In genomic region chrX:133454525-133455323, GRCh38 we compare ENCODE assay signal across 25 cellular contexts. TPM values are rescaled to one million over a fixed set of nuclear protein-coding genes. Genes with fewer than 3 reads are reported as not detected.
DNase-seq lines count a peak whose midpoint lies in the region; ATAC-seq and TF ChIP-seq lines count a peak whose summit lies in the region.
"Had no signal": no experiment of that assay in that cellular context is flagged by ENCODE, and none has a peak within 500 bp of the region (broad histone marks: within the 10 kb centered on the region; RNA-seq: fewer than 3 reads in every experiment).

No MANE protein-coding gene starts in this region.

- H3K27ac ChIP-seq in H9 (ENCODE audit: insufficient read length, low read depth, low read length) (peak overlapping the region; percentile 76), mesendoderm (ENCODE audit: low read depth, low read length) (no peak overlapping the region), GM23248 (no peak overlapping the region), vagina (no peak overlapping the region)
- H3K27ac ChIP-seq: KMS-11, PC-9, SJSA1 had no signal

- H3K79me1 ChIP-seq in H9 (ENCODE audit: insufficient read depth, low read depth, low read length, poor library complexity, severe bottlenecking) = no peaks in the 10 kb centered on the region
- no peaks in the 10 kb centered on the region for H3K79me1 ChIP-seq in mesendoderm (ENCODE audit: low read length)

- no peaks in the 10 kb centered on the region for H3K9me3 ChIP-seq in H9 (ENCODE audit: control insufficient read depth, low read depth, low read length)
- H3K9me3 ChIP-seq in GM23248 (ENCODE audit: low read depth) = no peaks in the 10 kb centered on the region
- no peaks in the 10 kb centered on the region for H3K9me3 ChIP-seq in vagina
- H3K9me3 ChIP-seq: HAP-1, SJSA1 had no signal

- no peak overlapping the region for H4K91ac ChIP-seq in H9 (ENCODE audit: insufficient read length, low read depth, low read length)

- CTCF ChIA-PET in WTC11 (lab: Charles Lee) = interaction anchor here (0.6 to 1.1 kb wide), 2 partner anchors 110 to 409 kb away, joined by 3 read pairs; no protein-coding TSS in a partner anchor

- H2BK5ac ChIP-seq in H9 (ENCODE audit: insufficient read length, low read length) (peak overlapping the region; percentile 30), mesendoderm (ENCODE audit: low read length) (no peak overlapping the region)

- POLR2A ChIA-PET in WTC11 (lab: Charles Lee) = interaction anchor here (0.7 to 1.8 kb wide), 2 partner anchors 9 to 40 kb away, joined by 3 to 5 read pairs; no protein-coding TSS in a partner anchor

- H3K23ac ChIP-seq in H9 (ENCODE audit: insufficient read length, low read depth, low read length) = no peak overlapping the region
- H3K23ac ChIP-seq in mesendoderm (ENCODE audit: low read length) = no peak overlapping the region

- no peak for TF ChIP-seq POLR2A in vagina (IDR thresholded peaks at IDR 0.05)

- H3K56ac ChIP-seq in H9 (ENCODE audit: insufficient read length, low read depth, low read length) (no peak overlapping the region), mesendoderm (ENCODE audit: low read length) (peak overlapping the region; percentile 59)

- no peaks in the 10 kb centered on the region for H3F3A ChIP-seq in GM23248 (ENCODE audit: insufficient read depth)

- H3K79me2 ChIP-seq in H9 (ENCODE audit: insufficient read depth, low read length) (no peaks in the 10 kb centered on the region), mesendoderm (ENCODE audit: control insufficient read depth, insufficient read depth, low read length) (no peaks in the 10 kb centered on the region), GM23248 (ENCODE audit: insufficient read depth) (no peaks in the 10 kb centered on the region)

- H3K27ac Mint-ChIP-seq in H9 (peak overlapping the region; percentile 82 to 99 (median 87)), WTC11 (peak overlapping the region; percentile 95)
- H3K27ac Mint-ChIP-seq: CD4-positive, alpha-beta memory T cell; HFFc6 had no signal

- H3K27me3 Mint-ChIP-seq in H9 (ENCODE audit: low read depth) = no peaks in the 10 kb centered on the region
- H3K27me3 Mint-ChIP-seq in WTC11 (ENCODE audit: low read depth) = no peaks in the 10 kb centered on the region
- H3K27me3 Mint-ChIP-seq: IgD-negative memory B cell had no signal

- no peak overlapping the region for H3T11ph ChIP-seq in H9 (ENCODE audit: low read length)

- H3K27me3 ChIP-seq in H9 (ENCODE audit: insufficient read depth, low read length) (no peaks in the 10 kb centered on the region), mesendoderm (ENCODE audit: insufficient read depth, low read length, poor library complexity) (no peaks in the 10 kb centered on the region), GM23248 (replicated peaks; ENCODE audit: insufficient read depth) (no peaks in the 10 kb centered on the region), vagina (no peaks in the 10 kb centered on the region)
- H3K27me3 ChIP-seq: SJSA1 had no signal

- H2AK5ac ChIP-seq in H9 (ENCODE audit: insufficient read length, low read length) = no peak overlapping the region
- no peak overlapping the region for H2AK5ac ChIP-seq in mesendoderm (ENCODE audit: low read length)

- peak; percentile 85 for ATAC-seq in WTC11

- no peak overlapping the region for H2BK20ac ChIP-seq in H9 (ENCODE audit: low read depth, low read length, poor library complexity, severe bottlenecking)

- H2BK12ac ChIP-seq in H9 (ENCODE audit: insufficient read length, low read depth, low read length) = no peak overlapping the region

- H4K20me1 ChIP-seq in H9 (ENCODE audit: control insufficient read depth, insufficient read depth, insufficient read length) (no peaks in the 10 kb centered on the region), GM23248 (ENCODE audit: insufficient read depth) (no peaks in the 10 kb centered on the region)

- H3K4ac ChIP-seq in H9 (ENCODE audit: low read depth, low read length) (no peak overlapping the region), mesendoderm (ENCODE audit: low read depth, low read length) (peak overlapping the region; percentile 24)

- H4K5ac ChIP-seq in H9 (ENCODE audit: insufficient read length, low read depth, low read length) = no peak overlapping the region
- H4K5ac ChIP-seq in mesendoderm (ENCODE audit: low read length) = no peak overlapping the region

- H3K9me2 ChIP-seq in GM23248 (ENCODE audit: insufficient read depth) = no peaks in the 10 kb centered on the region

- no peak for TF ChIP-seq CTCF in H9 (conservative IDR thresholded peaks at IDR 0.05)
- TF ChIP-seq CTCF in WTC11 (IDR thresholded peaks at IDR 0.05) = no peak
- TF ChIP-seq CTCF in vagina (IDR thresholded peaks at IDR 0.05) = no peak

- H3K18ac ChIP-seq in H9 (ENCODE audit: insufficient read length, low read depth, low read length) = no peak overlapping the region
- H3K18ac ChIP-seq in mesendoderm (ENCODE audit: low read length) = peak overlapping the region; percentile 89

- DNase-seq in H9 (peak; percentile 54), WTC11 (ENCODE audit: low spot score) (no peak), iPS DF 4.7 (ENCODE audit: extremely low read depth, low spot score) (peak; percentile 53), mesendoderm (no peak), GM23248 (no peak), SK-N-DZ (ENCODE audit: low spot score) (no peak), vagina (ENCODE audit: extremely low spot score in 2 of 2) (no peak)
- DNase-seq: C1 segment of cervical spinal cord; CD4-positive, alpha-beta memory T cell; COR-L47; DMS53; HFFc6; NCI-H1048; NCI-H1417; NCI-H1694; NCI-H2029 treated with DMSO at 0.1 percent for 48 hours; NCI-H446 treated with DMSO at 0.1 percent for 48 hours; NCI-H526; PC-9; Right ventricle myocardium superior had no signal

- H3K9me3 Mint-ChIP-seq in H9 = peaks cover 0 to 5% of the 10 kb centered on the region in 2 experiments; a peak in 2 of 5 replicates
- no peaks in the 10 kb centered on the region for H3K9me3 Mint-ChIP-seq in WTC11
- H3K9me3 Mint-ChIP-seq: CD4-positive, alpha-beta memory T cell had no signal

- in situ Hi-C loops in GM23248 (cut with MboI) = no loop called here

- H2AFZ ChIP-seq in H9 (ENCODE audit: low read length) = no peak overlapping the region
- no peak overlapping the region for H2AFZ ChIP-seq in GM23248
- H2AFZ ChIP-seq: PC-9 had no signal

- peaks cover 12% of the 10 kb centered on the region; the same call in 1 of the 2 replicates for H3K4me1 ChIP-seq in H9 (ENCODE audit: insufficient read depth, low read length)
- no peaks in the 10 kb centered on the region for H3K4me1 ChIP-seq in mesendoderm (ENCODE audit: control insufficient read depth, low read depth, low read length)
- H3K4me1 ChIP-seq in GM23248 (ENCODE audit: insufficient read depth) = no peaks in the 10 kb centered on the region
- no peaks in the 10 kb centered on the region for H3K4me1 ChIP-seq in vagina
- H3K4me1 ChIP-seq: SJSA1 had no signal

- WGBS in H9 (ENCODE audit: extremely low coverage, insufficient read length, low lambda C conversion rate) = no CpG with 5 or more reads among the region's 7 CpGs
- no CpG with 5 or more reads among the region's 7 CpGs for WGBS in mesendoderm (ENCODE audit: extremely low coverage, insufficient coverage, low lambda C conversion rate)
- 24 to 32% methylated on average over 4 to 7 of the region's 7 CpGs for WGBS in GM23248 (ENCODE audit: low coverage in 1 of 2, low lambda C conversion rate in 2 of 2, missing lambda C conversion rate in 2 of 2), 2 experiments

- H3K36me3 ChIP-seq in mesendoderm (ENCODE audit: control insufficient read depth, insufficient read depth, low read length) (no peaks in the 10 kb centered on the region), GM23248 (ENCODE audit: low read depth) (no peaks in the 10 kb centered on the region), vagina (no peaks in the 10 kb centered on the region)
- H3K36me3 ChIP-seq: HAP-1, SJSA1 had no signal

- H3K4me1 Mint-ChIP-seq in H9 (peaks cover 39 to 48% of the 10 kb centered on the region in 2 experiments), WTC11 (peaks cover 36% of the 10 kb centered on the region)
- H3K4me1 Mint-ChIP-seq: CD4-positive, alpha-beta memory T cell; IgD-negative memory B cell had no signal

- H3K9ac ChIP-seq in H9 (ENCODE audit: extremely low read depth, insufficient read length, low read length) = no peak overlapping the region
- no peak overlapping the region for H3K9ac ChIP-seq in mesendoderm (ENCODE audit: low read length)
- no peak overlapping the region for H3K9ac ChIP-seq in GM23248
- H3K9ac ChIP-seq: KMS-11 had no signal

- H4K8ac ChIP-seq in H9 (replicated peaks; ENCODE audit: insufficient read length, low read depth, low read length) = no peak overlapping the region
- H4K8ac ChIP-seq in mesendoderm (ENCODE audit: low read depth, low read length) = no peak overlapping the region

- H2BK15ac ChIP-seq in H9 (ENCODE audit: low read depth, low read length) (no peak overlapping the region), mesendoderm (replicated peaks; ENCODE audit: low read depth) (no peak overlapping the region)

- no peak overlapping the region for H2BK120ac ChIP-seq in H9 (ENCODE audit: low read depth, low read length, poor library complexity, severe bottlenecking)
- no peak overlapping the region for H2BK120ac ChIP-seq in mesendoderm (ENCODE audit: low read depth, low read length)

- intact Hi-C loops in vagina (cut with DNase I) = no loop called here

- H3K4me3 Mint-ChIP-seq in H9 = peak overlapping the region; percentile 12 to 53; a peak in 4 of 5 replicates
- no peak overlapping the region; the same call in 1 of the 2 replicates for H3K4me3 Mint-ChIP-seq in WTC11
- H3K4me3 Mint-ChIP-seq: CD4-positive, alpha-beta memory T cell; HFFc6; IgD-negative memory B cell had no signal

- H3K4me3 ChIP-seq in mesendoderm (ENCODE audit: low read length) (no peak overlapping the region), GM23248 (no peak overlapping the region), vagina (no peak overlapping the region)
- H3K4me3 ChIP-seq: HAP-1, PC-9, SJSA1 had no signal

- H3K36me3 Mint-ChIP-seq in H9 (ENCODE audit: insufficient read depth in 1 of 3, low read depth in 3 of 3) (peaks cover 6 to 14% (median 10%) of the 10 kb centered on the region in 3 experiments; a peak in 6 of 7 replicates), WTC11 (no peaks in the 10 kb centered on the region)
- H3K36me3 Mint-ChIP-seq: CD4-positive, alpha-beta memory T cell; IgD-negative memory B cell had no signal

- no peaks in the 10 kb centered on the region for H3K23me2 ChIP-seq in H9 (ENCODE audit: insufficient read length, low read depth, low read length, poor library complexity, severe bottlenecking)

- no peak overlapping the region; the same call in 1 of the 2 replicates for H3K14ac ChIP-seq in H9 (ENCODE audit: insufficient read depth, low read length)

- H3K4me2 ChIP-seq in H9 (ENCODE audit: insufficient read depth, insufficient read length, low read length) = peak overlapping the region; percentile 39
- H3K4me2 ChIP-seq in mesendoderm (ENCODE audit: low read length) = no peak overlapping the region
- H3K4me2 ChIP-seq in GM23248 (ENCODE audit: unreplicated experiment) = no peak overlapping the region
- H3K4me2 ChIP-seq: KMS-11, PC-9 had no signal

RNA-seq across cellular contexts. Expression of gene GPC4, which starts 39.4 kb away (rescaled TPM):
- total RNA-seq in H9 (2021) (416 and 418 TPM in 2 replicates), WTC11 (2021) (120 to 144 TPM (median 120 TPM) in 3 replicates), vagina (7.6 TPM)
- polyA plus RNA-seq in mesendoderm (2013, experiment 1 of 2) = 160 TPM
- 168 TPM for polyA plus RNA-seq in mesendoderm (2013, experiment 2 of 2)
- total RNA-seq in GM23248 (2014; rRNA removed; shearing (Covaris generic)) = 1.9 and 2.5 TPM in 2 replicates
- 6.4 and 7.0 TPM in 2 replicates for polyA plus RNA-seq in GM23248 (2016; fragmentation: Nextera tagmentation; extraction: Ambion mirVana)
- polyA plus RNA-seq in SK-N-DZ (2014; cell fraction: cytosol; rRNA removed) = not detected in 2 replicates
- polyA plus RNA-seq in SK-N-DZ (2014; cell fraction: nucleus; rRNA removed) = not detected in 2 replicates
- total RNA-seq: CD4-positive, alpha-beta memory T cell; HFFc6; RPMI7951 had no signal
- polyA plus RNA-seq: CD4-positive, alpha-beta memory T cell; IgD-negative memory B cell had no signal

Comparison
In these comparisons a context has a peak if more than half of its experiments do, and no peak if none do; other contexts are left out.
1. DNase-seq: peak in H9 (single experiment) and iPS DF 4.7 (single experiment); none in WTC11 (single experiment), mesendoderm (single experiment), GM23248 (single experiment), SK-N-DZ (single experiment) and vagina (0 of 2).
2. RNA of gene GPC4, which starts 39.4 kb away (total RNA-seq): 416 to 418 TPM in H9 and 120 to 144 TPM in WTC11; 7.6 TPM in vagina (single experiment) and 1.9 to 2.5 TPM in GM23248; every median in the first group is over 10 times any median in the second.